2 cellular contexts compared by ENCODE assay signal in the genomic region with DNA sequence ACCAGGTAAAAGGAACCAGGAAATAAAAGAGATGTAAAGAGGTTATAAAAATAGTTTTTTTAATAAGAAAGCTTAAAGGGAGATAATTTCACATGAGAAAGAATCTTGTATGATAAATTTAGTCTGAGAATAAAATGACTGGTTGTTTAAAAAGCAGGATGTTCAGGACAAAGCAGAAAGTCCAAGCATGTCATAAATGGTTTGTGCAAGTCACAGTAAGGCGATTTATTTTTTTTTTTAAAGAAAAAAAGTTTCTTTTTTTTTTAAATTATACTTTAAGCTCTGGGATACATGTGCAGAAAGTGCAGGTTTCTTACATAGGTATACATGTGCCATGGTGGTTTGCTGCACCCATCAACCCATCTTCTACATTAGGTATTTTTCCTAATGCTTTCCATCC.
TF ChIP-seq lines count a peak whose summit lies in the region.

No MANE protein-coding gene starts in this region.

TF ChIP-seq in HCT116, 20 proteins besides CTCF, POLR2A, EP300 and RAD21 (continued from another document):
- no peak for TF ChIP-seq EZH2phosphoT487 (IDR thresholded peaks at IDR 0.05; ENCODE audit: borderline replicate concordance)
- TF ChIP-seq, protein P1, sequence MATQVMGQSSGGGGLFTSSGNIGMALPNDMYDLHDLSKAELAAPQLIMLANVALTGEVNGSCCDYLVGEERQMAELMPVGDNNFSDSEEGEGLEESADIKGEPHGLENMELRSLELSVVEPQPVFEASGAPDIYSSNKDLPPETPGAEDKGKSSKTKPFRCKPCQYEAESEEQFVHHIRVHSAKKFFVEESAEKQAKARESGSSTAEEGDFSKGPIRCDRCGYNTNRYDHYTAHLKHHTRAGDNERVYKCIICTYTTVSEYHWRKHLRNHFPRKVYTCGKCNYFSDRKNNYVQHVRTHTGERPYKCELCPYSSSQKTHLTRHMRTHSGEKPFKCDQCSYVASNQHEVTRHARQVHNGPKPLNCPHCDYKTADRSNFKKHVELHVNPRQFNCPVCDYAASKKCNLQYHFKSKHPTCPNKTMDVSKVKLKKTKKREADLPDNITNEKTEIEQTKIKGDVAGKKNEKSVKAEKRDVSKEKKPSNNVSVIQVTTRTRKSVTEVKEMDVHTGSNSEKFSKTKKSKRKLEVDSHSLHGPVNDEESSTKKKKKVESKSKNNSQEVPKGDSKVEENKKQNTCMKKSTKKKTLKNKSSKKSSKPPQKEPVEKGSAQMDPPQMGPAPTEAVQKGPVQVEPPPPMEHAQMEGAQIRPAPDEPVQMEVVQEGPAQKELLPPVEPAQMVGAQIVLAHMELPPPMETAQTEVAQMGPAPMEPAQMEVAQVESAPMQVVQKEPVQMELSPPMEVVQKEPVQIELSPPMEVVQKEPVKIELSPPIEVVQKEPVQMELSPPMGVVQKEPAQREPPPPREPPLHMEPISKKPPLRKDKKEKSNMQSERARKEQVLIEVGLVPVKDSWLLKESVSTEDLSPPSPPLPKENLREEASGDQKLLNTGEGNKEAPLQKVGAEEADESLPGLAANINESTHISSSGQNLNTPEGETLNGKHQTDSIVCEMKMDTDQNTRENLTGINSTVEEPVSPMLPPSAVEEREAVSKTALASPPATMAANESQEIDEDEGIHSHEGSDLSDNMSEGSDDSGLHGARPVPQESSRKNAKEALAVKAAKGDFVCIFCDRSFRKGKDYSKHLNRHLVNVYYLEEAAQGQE (IDR thresholded peaks at IDR 0.05; ENCODE audit: low read depth), result no peak
- TF ChIP-seq SP1 (IDR thresholded peaks at IDR 0.05; ENCODE audit: low read depth), result no peak
TF ChIP-seq in HCT116: peak in this region for 0.

TF ChIP-seq in HEK293T, 16 proteins besides CTCF, POLR2A, EP300 and RAD21 (continued from another document):
- no peak for TF ChIP-seq FOXM1 (IDR thresholded peaks at IDR 0.05; ENCODE audit: borderline replicate concordance)
- TF ChIP-seq ARNT (IDR thresholded peaks at IDR 0.05), result no peak
- no peak for TF ChIP-seq SUZ12 (IDR thresholded peaks at IDR 0.05)
- TF ChIP-seq LEF1 (IDR thresholded peaks at IDR 0.05; ENCODE audit: borderline replicate concordance), result no peak
- no peak for TF ChIP-seq ELF4 (IDR thresholded peaks at IDR 0.05)
- no peak for TF ChIP-seq CTBP1 (IDR thresholded peaks at IDR 0.05; ENCODE audit: borderline replicate concordance)
